In the genomic region with DNA sequence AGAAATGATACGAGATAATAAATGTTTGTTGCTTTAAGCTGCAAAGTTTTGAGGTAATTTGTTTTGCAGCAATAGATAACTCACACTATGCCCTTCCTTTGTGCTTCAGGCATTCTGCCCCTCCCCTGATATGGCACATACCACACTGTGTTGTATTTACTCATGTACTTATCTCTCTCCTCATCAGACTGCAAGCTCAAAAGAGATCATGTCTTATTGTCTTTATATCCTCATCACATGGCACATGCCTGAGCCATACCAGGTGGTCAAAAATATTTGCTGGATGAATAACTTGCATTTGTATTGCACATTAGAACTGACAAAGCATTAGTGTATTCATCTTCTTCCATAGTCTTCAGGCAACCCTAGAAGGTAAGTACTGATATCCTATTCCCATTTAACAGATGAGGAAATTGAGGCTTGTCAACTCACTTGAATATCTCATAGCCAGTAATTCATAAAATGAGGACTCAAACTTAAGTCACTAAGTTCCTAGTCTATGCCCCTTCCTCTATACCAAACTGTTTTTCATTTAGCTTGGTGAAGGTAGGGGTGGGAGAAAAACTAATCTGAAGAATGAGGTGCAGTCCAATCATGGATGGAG, we compare ENCODE assay signal across 1 cellular context.
TF ChIP-seq lines count a peak whose summit lies in the region.

No MANE protein-coding gene starts in this region.

TF ChIP-seq in K562, 482 proteins besides CTCF, POLR2A, EP300 and RAD21 (continued from another document and continues in another):
- TF ChIP-seq, protein P1, sequence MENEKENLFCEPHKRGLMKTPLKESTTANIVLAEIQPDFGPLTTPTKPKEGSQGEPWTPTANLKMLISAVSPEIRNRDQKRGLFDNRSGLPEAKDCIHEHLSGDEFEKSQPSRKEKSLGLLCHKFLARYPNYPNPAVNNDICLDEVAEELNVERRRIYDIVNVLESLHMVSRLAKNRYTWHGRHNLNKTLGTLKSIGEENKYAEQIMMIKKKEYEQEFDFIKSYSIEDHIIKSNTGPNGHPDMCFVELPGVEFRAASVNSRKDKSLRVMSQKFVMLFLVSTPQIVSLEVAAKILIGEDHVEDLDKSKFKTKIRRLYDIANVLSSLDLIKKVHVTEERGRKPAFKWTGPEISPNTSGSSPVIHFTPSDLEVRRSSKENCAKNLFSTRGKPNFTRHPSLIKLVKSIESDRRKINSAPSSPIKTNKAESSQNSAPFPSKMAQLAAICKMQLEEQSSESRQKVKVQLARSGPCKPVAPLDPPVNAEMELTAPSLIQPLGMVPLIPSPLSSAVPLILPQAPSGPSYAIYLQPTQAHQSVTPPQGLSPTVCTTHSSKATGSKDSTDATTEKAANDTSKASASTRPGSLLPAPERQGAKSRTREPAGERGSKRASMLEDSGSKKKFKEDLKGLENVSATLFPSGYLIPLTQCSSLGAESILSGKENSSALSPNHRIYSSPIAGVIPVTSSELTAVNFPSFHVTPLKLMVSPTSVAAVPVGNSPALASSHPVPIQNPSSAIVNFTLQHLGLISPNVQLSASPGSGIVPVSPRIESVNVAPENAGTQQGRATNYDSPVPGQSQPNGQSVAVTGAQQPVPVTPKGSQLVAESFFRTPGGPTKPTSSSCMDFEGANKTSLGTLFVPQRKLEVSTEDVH (IDR thresholded peaks at IDR 0.05; ENCODE audit: low read depth, partially characterized antibody): no peak
- TF ChIP-seq SOX6 (IDR thresholded peaks at IDR 0.05) (no peak; the same call in none of the 2 replicates), SMARCB1 (IDR thresholded peaks at IDR 0.05; ENCODE audit: insufficient read length, low read depth) (no peak), BRD9 (IDR thresholded peaks at IDR 0.05; ENCODE audit: low read depth, partially characterized antibody) (no peak), NFRKB (IDR thresholded peaks at IDR 0.05; ENCODE audit: low read depth) (no peak), ZNF184 (CRISPR knock-in tag; IDR thresholded peaks at IDR 0.05) (no peak), MTA3 (IDR thresholded peaks at IDR 0.05; ENCODE audit: borderline replicate concordance) (no peak), ZNF589 (CRISPR knock-in tag; IDR thresholded peaks at IDR 0.05; ENCODE audit: low read depth) (no peak), KAT7 (CRISPR knock-in tag; IDR thresholded peaks at IDR 0.05; ENCODE audit: borderline replicate concordance) (no peak), HLTF (IDR thresholded peaks at IDR 0.05) (no peak), MYC (IDR thresholded peaks at IDR 0.05; ENCODE audit: low read depth, low read length) (0 out of 2 replicates have a peak, but pooled peaks have one; percentile 21), MYC (CRISPR knock-in tag; IDR thresholded peaks at IDR 0.05; ENCODE audit: borderline replicate concordance, low read depth) (no peak), CBX1 (IDR thresholded peaks at IDR 0.05; ENCODE audit: low read depth) (no peak), EWSR1 (IDR thresholded peaks at IDR 0.05; ENCODE audit: borderline replicate concordance, low read depth, partially characterized antibody) (no peak), SMAD4 (CRISPR knock-in tag; conservative IDR thresholded peaks at IDR 0.05) (no peak), SREBF1 (IDR thresholded peaks at IDR 0.05; ENCODE audit: borderline replicate concordance, low read depth, low read length) (no peak), XRCC4 (IDR thresholded peaks at IDR 0.05; ENCODE audit: extremely low read depth, insufficient read depth, insufficient read length) (no peak), COPS2 (conservative IDR thresholded peaks at IDR 0.05) (no peak), NR2C1 (IDR thresholded peaks at IDR 0.05) (no peak), NR2C1 (tag; IDR thresholded peaks at IDR 0.05) (no peak), CSDE1 (IDR thresholded peaks at IDR 0.05) (no peak), WHSC1 (IDR thresholded peaks at IDR 0.05; ENCODE audit: low read length) (no peak), MEIS2 (IDR thresholded peaks at IDR 0.05; ENCODE audit: partially characterized antibody) (no peak), FOXP1 (CRISPR knock-in tag; IDR thresholded peaks at IDR 0.05) (no peak), ZNF347 (CRISPR knock-in tag; IDR thresholded peaks at IDR 0.05; ENCODE audit: low read depth) (no peak), HDAC3 (IDR thresholded peaks at IDR 0.05; ENCODE audit: borderline replicate concordance, partially characterized antibody) (no peak), BCOR (IDR thresholded peaks at IDR 0.05) (peak; percentile 98), NCOA6 (IDR thresholded peaks at IDR 0.05) (no peak), KAT8 (IDR thresholded peaks at IDR 0.05; ENCODE audit: low read depth) (no peak)
- TF ChIP-seq, protein P2, sequence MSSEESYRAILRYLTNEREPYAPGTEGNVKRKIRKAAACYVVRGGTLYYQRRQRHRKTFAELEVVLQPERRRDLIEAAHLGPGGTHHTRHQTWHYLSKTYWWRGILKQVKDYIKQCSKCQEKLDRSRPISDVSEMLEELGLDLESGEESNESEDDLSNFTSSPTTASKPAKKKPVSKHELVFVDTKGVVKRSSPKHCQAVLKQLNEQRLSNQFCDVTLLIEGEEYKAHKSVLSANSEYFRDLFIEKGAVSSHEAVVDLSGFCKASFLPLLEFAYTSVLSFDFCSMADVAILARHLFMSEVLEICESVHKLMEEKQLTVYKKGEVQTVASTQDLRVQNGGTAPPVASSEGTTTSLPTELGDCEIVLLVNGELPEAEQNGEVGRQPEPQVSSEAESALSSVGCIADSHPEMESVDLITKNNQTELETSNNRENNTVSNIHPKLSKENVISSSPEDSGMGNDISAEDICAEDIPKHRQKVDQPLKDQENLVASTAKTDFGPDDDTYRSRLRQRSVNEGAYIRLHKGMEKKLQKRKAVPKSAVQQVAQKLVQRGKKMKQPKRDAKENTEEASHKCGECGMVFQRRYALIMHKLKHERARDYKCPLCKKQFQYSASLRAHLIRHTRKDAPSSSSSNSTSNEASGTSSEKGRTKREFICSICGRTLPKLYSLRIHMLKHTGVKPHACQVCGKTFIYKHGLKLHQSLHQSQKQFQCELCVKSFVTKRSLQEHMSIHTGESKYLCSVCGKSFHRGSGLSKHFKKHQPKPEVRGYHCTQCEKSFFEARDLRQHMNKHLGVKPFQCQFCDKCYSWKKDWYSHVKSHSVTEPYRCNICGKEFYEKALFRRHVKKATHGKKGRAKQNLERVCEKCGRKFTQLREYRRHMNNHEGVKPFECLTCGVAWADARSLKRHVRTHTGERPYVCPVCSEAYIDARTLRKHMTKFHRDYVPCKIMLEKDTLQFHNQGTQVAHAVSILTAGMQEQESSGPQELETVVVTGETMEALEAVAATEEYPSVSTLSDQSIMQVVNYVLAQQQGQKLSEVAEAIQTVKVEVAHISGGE (CRISPR knock-in tag; IDR thresholded peaks at IDR 0.05): 0 out of 6 replicates have a peak, but pooled peaks of 1 of the 3 experiments have one; percentile 23
- TF ChIP-seq, protein P3, sequence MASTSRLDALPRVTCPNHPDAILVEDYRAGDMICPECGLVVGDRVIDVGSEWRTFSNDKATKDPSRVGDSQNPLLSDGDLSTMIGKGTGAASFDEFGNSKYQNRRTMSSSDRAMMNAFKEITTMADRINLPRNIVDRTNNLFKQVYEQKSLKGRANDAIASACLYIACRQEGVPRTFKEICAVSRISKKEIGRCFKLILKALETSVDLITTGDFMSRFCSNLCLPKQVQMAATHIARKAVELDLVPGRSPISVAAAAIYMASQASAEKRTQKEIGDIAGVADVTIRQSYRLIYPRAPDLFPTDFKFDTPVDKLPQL (IDR thresholded peaks at IDR 0.05; ENCODE audit: extremely low read depth, insufficient read length): no peak
- TF ChIP-seq, protein P4, sequence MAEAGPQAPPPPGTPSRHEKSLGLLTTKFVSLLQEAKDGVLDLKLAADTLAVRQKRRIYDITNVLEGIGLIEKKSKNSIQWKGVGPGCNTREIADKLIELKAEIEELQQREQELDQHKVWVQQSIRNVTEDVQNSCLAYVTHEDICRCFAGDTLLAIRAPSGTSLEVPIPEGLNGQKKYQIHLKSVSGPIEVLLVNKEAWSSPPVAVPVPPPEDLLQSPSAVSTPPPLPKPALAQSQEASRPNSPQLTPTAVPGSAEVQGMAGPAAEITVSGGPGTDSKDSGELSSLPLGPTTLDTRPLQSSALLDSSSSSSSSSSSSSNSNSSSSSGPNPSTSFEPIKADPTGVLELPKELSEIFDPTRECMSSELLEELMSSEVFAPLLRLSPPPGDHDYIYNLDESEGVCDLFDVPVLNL (CRISPR knock-in tag; IDR thresholded peaks at IDR 0.05; ENCODE audit: low read depth): no peak
- TF ChIP-seq, protein P5, sequence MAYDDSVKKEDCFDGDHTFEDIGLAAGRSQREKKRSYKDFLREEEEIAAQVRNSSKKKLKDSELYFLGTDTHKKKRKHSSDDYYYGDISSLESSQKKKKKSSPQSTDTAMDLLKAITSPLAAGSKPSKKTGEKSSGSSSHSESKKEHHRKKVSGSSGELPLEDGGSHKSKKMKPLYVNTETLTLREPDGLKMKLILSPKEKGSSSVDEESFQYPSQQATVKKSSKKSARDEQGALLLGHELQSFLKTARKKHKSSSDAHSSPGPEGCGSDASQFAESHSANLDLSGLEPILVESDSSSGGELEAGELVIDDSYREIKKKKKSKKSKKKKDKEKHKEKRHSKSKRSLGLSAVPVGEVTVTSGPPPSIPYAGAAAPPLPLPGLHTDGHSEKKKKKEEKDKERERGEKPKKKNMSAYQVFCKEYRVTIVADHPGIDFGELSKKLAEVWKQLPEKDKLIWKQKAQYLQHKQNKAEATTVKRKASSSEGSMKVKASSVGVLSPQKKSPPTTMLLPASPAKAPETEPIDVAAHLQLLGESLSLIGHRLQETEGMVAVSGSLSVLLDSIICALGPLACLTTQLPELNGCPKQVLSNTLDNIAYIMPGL (CRISPR knock-in tag; IDR thresholded peaks at IDR 0.05): no peak
- TF ChIP-seq, protein P6, sequence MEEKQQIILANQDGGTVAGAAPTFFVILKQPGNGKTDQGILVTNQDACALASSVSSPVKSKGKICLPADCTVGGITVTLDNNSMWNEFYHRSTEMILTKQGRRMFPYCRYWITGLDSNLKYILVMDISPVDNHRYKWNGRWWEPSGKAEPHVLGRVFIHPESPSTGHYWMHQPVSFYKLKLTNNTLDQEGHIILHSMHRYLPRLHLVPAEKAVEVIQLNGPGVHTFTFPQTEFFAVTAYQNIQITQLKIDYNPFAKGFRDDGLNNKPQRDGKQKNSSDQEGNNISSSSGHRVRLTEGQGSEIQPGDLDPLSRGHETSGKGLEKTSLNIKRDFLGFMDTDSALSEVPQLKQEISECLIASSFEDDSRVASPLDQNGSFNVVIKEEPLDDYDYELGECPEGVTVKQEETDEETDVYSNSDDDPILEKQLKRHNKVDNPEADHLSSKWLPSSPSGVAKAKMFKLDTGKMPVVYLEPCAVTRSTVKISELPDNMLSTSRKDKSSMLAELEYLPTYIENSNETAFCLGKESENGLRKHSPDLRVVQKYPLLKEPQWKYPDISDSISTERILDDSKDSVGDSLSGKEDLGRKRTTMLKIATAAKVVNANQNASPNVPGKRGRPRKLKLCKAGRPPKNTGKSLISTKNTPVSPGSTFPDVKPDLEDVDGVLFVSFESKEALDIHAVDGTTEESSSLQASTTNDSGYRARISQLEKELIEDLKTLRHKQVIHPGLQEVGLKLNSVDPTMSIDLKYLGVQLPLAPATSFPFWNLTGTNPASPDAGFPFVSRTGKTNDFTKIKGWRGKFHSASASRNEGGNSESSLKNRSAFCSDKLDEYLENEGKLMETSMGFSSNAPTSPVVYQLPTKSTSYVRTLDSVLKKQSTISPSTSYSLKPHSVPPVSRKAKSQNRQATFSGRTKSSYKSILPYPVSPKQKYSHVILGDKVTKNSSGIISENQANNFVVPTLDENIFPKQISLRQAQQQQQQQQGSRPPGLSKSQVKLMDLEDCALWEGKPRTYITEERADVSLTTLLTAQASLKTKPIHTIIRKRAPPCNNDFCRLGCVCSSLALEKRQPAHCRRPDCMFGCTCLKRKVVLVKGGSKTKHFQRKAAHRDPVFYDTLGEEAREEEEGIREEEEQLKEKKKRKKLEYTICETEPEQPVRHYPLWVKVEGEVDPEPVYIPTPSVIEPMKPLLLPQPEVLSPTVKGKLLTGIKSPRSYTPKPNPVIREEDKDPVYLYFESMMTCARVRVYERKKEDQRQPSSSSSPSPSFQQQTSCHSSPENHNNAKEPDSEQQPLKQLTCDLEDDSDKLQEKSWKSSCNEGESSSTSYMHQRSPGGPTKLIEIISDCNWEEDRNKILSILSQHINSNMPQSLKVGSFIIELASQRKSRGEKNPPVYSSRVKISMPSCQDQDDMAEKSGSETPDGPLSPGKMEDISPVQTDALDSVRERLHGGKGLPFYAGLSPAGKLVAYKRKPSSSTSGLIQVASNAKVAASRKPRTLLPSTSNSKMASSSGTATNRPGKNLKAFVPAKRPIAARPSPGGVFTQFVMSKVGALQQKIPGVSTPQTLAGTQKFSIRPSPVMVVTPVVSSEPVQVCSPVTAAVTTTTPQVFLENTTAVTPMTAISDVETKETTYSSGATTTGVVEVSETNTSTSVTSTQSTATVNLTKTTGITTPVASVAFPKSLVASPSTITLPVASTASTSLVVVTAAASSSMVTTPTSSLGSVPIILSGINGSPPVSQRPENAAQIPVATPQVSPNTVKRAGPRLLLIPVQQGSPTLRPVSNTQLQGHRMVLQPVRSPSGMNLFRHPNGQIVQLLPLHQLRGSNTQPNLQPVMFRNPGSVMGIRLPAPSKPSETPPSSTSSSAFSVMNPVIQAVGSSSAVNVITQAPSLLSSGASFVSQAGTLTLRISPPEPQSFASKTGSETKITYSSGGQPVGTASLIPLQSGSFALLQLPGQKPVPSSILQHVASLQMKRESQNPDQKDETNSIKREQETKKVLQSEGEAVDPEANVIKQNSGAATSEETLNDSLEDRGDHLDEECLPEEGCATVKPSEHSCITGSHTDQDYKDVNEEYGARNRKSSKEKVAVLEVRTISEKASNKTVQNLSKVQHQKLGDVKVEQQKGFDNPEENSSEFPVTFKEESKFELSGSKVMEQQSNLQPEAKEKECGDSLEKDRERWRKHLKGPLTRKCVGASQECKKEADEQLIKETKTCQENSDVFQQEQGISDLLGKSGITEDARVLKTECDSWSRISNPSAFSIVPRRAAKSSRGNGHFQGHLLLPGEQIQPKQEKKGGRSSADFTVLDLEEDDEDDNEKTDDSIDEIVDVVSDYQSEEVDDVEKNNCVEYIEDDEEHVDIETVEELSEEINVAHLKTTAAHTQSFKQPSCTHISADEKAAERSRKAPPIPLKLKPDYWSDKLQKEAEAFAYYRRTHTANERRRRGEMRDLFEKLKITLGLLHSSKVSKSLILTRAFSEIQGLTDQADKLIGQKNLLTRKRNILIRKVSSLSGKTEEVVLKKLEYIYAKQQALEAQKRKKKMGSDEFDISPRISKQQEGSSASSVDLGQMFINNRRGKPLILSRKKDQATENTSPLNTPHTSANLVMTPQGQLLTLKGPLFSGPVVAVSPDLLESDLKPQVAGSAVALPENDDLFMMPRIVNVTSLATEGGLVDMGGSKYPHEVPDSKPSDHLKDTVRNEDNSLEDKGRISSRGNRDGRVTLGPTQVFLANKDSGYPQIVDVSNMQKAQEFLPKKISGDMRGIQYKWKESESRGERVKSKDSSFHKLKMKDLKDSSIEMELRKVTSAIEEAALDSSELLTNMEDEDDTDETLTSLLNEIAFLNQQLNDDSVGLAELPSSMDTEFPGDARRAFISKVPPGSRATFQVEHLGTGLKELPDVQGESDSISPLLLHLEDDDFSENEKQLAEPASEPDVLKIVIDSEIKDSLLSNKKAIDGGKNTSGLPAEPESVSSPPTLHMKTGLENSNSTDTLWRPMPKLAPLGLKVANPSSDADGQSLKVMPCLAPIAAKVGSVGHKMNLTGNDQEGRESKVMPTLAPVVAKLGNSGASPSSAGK (IDR thresholded peaks at IDR 0.05): 0 out of 2 replicates have a peak, but pooled peaks have one; percentile 16
